8 cellular contexts compared by ENCODE assay signal in genomic region chr1:15741183-15741850, GRCh38. TPM values are rescaled to one million over a fixed set of nuclear protein-coding genes. Genes with fewer than 3 reads are reported as not detected.
DNase-seq lines count a peak whose midpoint lies in the region; ATAC-seq and TF ChIP-seq lines count a peak whose summit lies in the region.

No MANE protein-coding gene starts in this region.

- H3F3A ChIP-seq in PC-9 (ENCODE audit: insufficient read depth, low read depth) (no peaks in the 10 kb centered on the region), neural cell (ENCODE audit: insufficient read depth, low read length, poor library complexity, severe bottlenecking) (no peaks in the 10 kb centered on the region)

- no peaks in the 10 kb centered on the region for H3K27me3 ChIP-seq in IMR-90 (ENCODE audit: control insufficient read depth, insufficient read depth, low read length)
- H3K27me3 ChIP-seq in PC-9 (ENCODE audit: insufficient read depth, low read depth) = no peaks in the 10 kb centered on the region
- H3K27me3 ChIP-seq in neural cell (ENCODE audit: insufficient read depth, low read depth, low read length) = no peaks in the 10 kb centered on the region
- no peaks in the 10 kb centered on the region for H3K27me3 ChIP-seq in stomach

- WGBS in IMR-90 (ENCODE audit: extremely low coverage in 2 of 2, insufficient read length in 1 of 2), 2 experiments = 41% methylated on average over 7 of the region's 14 CpGs; no CpG with 5 or more reads in 1 of the 2 experiments
- 10 to 18% (median 15%) methylated on average over 10 to 14 of the region's 14 CpGs for WGBS in stomach, 5 donors

- TF ChIP-seq EP300 in neural cell (conservative IDR thresholded peaks at IDR 0.05; ENCODE audit: poor library complexity, severe bottlenecking) (no peak), stomach (IDR thresholded peaks at IDR 0.05) (no peak)

- no peak overlapping the region for H3K23ac ChIP-seq in IMR-90 (ENCODE audit: low read depth, low read length)

- H3K79me1 ChIP-seq in IMR-90 (ENCODE audit: low read depth in 1 of 2, low read length in 2 of 2) = no peaks in the 10 kb centered on the region

- ATAC-seq in IMR-90 (ENCODE audit: low read depth) = peak; percentile 87
- ATAC-seq in GM18868 (IDR thresholded peaks at IDR 0.05; ENCODE audit: unreplicated experiment) = no peak

- H2AFZ ChIP-seq in IMR-90 (replicated peaks; ENCODE audit: low read length, poor library complexity) (peak overlapping the region; percentile 85), PC-9 (no peak overlapping the region), neural cell (ENCODE audit: low read depth, low read length) (no peak overlapping the region)

- peak; percentile 90 for TF ChIP-seq CTCF in GM12872 (IDR thresholded peaks at IDR 0.05; ENCODE audit: insufficient read depth, low read depth, low read length)
- TF ChIP-seq CTCF in IMR-90 (conservative IDR thresholded peaks at IDR 0.05; ENCODE audit: low read depth, low read length) = peak; percentile 78
- TF ChIP-seq CTCF in PC-9 (conservative IDR thresholded peaks at IDR 0.05) = peak; percentile 82
- TF ChIP-seq CTCF in fibroblast of mammary gland (conservative IDR thresholded peaks at IDR 0.05; ENCODE audit: control insufficient read depth, insufficient read depth, low read depth, low read length) = peak; percentile 75
- peak; percentile 80 for TF ChIP-seq CTCF in neural cell (IDR thresholded peaks at IDR 0.05; ENCODE audit: poor library complexity, severe bottlenecking)
- TF ChIP-seq CTCF in stomach (IDR thresholded peaks at IDR 0.05) = peak in 5 of 7 experiments; percentile 81 to 97 (median 91)

- CTCF ChIA-PET in IMR-90 (lab: Yijun Ruan, JAX) = interaction anchor here (0.6 to 1.2 kb wide), 2 partner anchors 149 to 521 kb away, joined by 5 to 7 read pairs; no protein-coding TSS in a partner anchor
- CTCF ChIA-PET in PC-9 (lab: Charles Lee) = interaction anchor here (0.5 to 0.9 kb wide), 3 partner anchors 20 to 138 kb away, joined by 4 to 12 read pairs (median 10); no protein-coding TSS in a partner anchor

- BruUV-seq in IMR-90 (replicated peaks; lab: Mats Ljungman, UMichigan) (no TSS peak), PC-9 (replicated peaks; lab: Mats Ljungman, UMichigan) (no TSS peak)

- no peak overlapping the region for H2BK5ac ChIP-seq in IMR-90 (ENCODE audit: low read depth, low read length, poor library complexity, severe bottlenecking)

- H3K4me1 ChIP-seq in IMR-90 (ENCODE audit: control insufficient read depth, insufficient read depth, low read length) = no peaks in the 10 kb centered on the region
- no peaks in the 10 kb centered on the region for H3K4me1 ChIP-seq in PC-9 (replicated peaks; ENCODE audit: insufficient read depth)
- H3K4me1 ChIP-seq in stomach = peaks cover 17 to 40% (median 28%) of the 10 kb centered on the region in 4 donors

- no peak overlapping the region for H4K5ac ChIP-seq in IMR-90 (ENCODE audit: low read depth, low read length)

- intact Hi-C loops in IMR-90 (cut with micrococcal nuclease) = loop anchor here (1.0 kb wide), 1 partner anchor 146 kb away; no protein-coding TSS in a partner anchor
- intact Hi-C loops in PC-9 (cut with micrococcal nuclease; ENCODE audit: unreplicated experiment) = loop anchor here (2.0 to 5.0 kb wide), 3 partner anchors 144 to 469 kb away; no protein-coding TSS in a partner anchor
- intact Hi-C loops in stomach (cut with DNase I; ENCODE audit: low total_unique reads) = loop anchor here (5.0 kb wide), 1 partner anchor 144 kb away; no protein-coding TSS in a partner anchor

- H2BK20ac ChIP-seq in IMR-90 (ENCODE audit: low read depth, low read length) = no peak overlapping the region

- H2AK5ac ChIP-seq in IMR-90 (ENCODE audit: low read depth, low read length) = no peak overlapping the region

- H3K27ac ChIP-seq in IMR-90 (ENCODE audit: insufficient read depth, low read length) (no peak overlapping the region), PC-9 (no peak overlapping the region), neural cell (ENCODE audit: low read length) (no peak overlapping the region), stomach (peak overlapping the region in 3 of 5 donors; percentile 14 to 29 (median 16))

- H3K79me2 ChIP-seq in PC-9 (ENCODE audit: low read depth) (no peaks in the 10 kb centered on the region), neural cell (replicated peaks; ENCODE audit: insufficient read depth, low read length) (no peaks in the 10 kb centered on the region)

- DNase-seq in IMR-90 (peak; percentile 44), PC-9 (peak; percentile 63 to 88), fibroblast of mammary gland (ENCODE audit: low read depth) (peak; percentile 56), stomach (peak; percentile 92)
- peak; percentile 67 for DNase-seq in activated T-cell treated with anti-CD3 and anti-CD28 coated beads, Interleukin-2, amount 50 U/mL, for 1 hour

- H3K4me2 ChIP-seq in IMR-90 (ENCODE audit: low read depth, low read length) = no peak overlapping the region
- peak overlapping the region; percentile 38; the same call in 1 of the 2 replicates for H3K4me2 ChIP-seq in PC-9
- H3K4me2 ChIP-seq in neural cell (ENCODE audit: low read length) = no peak overlapping the region

- H4K20me1 ChIP-seq in IMR-90 (ENCODE audit: insufficient read depth, low read length) (no peaks in the 10 kb centered on the region), PC-9 (ENCODE audit: insufficient read depth) (no peaks in the 10 kb centered on the region), neural cell (ENCODE audit: insufficient read depth) (no peaks in the 10 kb centered on the region)

- peak overlapping the region; percentile 88 for H2AK9ac ChIP-seq in IMR-90 (replicated peaks; ENCODE audit: low read depth, low read length, poor library complexity)

- TF ChIP-seq RAD21 in IMR-90 (IDR thresholded peaks at IDR 0.05; ENCODE audit: low read length) = peak; percentile 85
- peak; percentile 77 for TF ChIP-seq RAD21 in neural cell (conservative IDR thresholded peaks at IDR 0.05)

- H3K4ac ChIP-seq in IMR-90 (ENCODE audit: low read depth, low read length) = no peak overlapping the region

- H3K9ac ChIP-seq in IMR-90 (ENCODE audit: low read depth, low read length) (no peak overlapping the region), neural cell (ENCODE audit: low read length) (no peak overlapping the region)

- POLR2A ChIA-PET in IMR-90 (lab: Charles Lee; ENCODE audit: unreplicated experiment) = no interaction called here
- POLR2A ChIA-PET in PC-9 (lab: Charles Lee; ENCODE audit: unreplicated experiment) = no interaction called here

- no peaks in the 10 kb centered on the region for H3K9me3 ChIP-seq in IMR-90 (ENCODE audit: control insufficient read depth, insufficient read depth, low read length)
- H3K9me3 ChIP-seq in PC-9 (ENCODE audit: insufficient read depth, low read depth) = no peaks in the 10 kb centered on the region
- no peaks in the 10 kb centered on the region for H3K9me3 ChIP-seq in neural cell (ENCODE audit: low read length)
- no peaks in the 10 kb centered on the region for H3K9me3 ChIP-seq in stomach

- TF ChIP-seq POLR2A in IMR-90 (IDR thresholded peaks at IDR 0.05; ENCODE audit: low read depth, low read length) (no peak), stomach (IDR thresholded peaks at IDR 0.05) (no peak)

- no peak overlapping the region for H2BK15ac ChIP-seq in IMR-90 (ENCODE audit: low read depth, low read length)

- peaks cover 1% of the 10 kb centered on the region; the same call in 1 of the 2 replicates for H3K36me3 ChIP-seq in IMR-90 (ENCODE audit: control insufficient read depth, insufficient read depth, low read length)
- no peaks in the 10 kb centered on the region for H3K36me3 ChIP-seq in PC-9 (ENCODE audit: low read depth)
- no peaks in the 10 kb centered on the region for H3K36me3 ChIP-seq in neural cell (ENCODE audit: insufficient read depth, low read length)
- H3K36me3 ChIP-seq in stomach = peaks cover 0 to 8% (median 2%) of the 10 kb centered on the region in 4 donors

- H4K8ac ChIP-seq in IMR-90 (ENCODE audit: low read depth in 2 of 2, low read length in 2 of 2) = no peak overlapping the region

- dilution Hi-C loops in IMR-90 (cut with HindIII; ENCODE audit: low sequenced_read_pairs, unreplicated experiment) = no loop called here

- in situ Hi-C loops in IMR-90 (cut with MboI; ENCODE audit: low sequenced_read_pairs) = loop anchor here (5.0 kb wide), 1 partner anchor 144 kb away; no protein-coding TSS in a partner anchor

- H3K18ac ChIP-seq in IMR-90 (ENCODE audit: low read depth, low read length) = no peak overlapping the region

- no peak overlapping the region for H4K91ac ChIP-seq in IMR-90 (ENCODE audit: insufficient read depth, low read depth, low read length)

- H3K4me3 ChIP-seq in IMR-90 (ENCODE audit: insufficient read depth, low read depth, low read length) (no peak overlapping the region), PC-9 (no peak overlapping the region), fibroblast of mammary gland (ENCODE audit: control insufficient read depth, low read depth, low read length) (no peak overlapping the region), neural cell (ENCODE audit: low read length) (no peak overlapping the region), stomach (no peak overlapping the region)

- H3K9me2 ChIP-seq in PC-9 (ENCODE audit: insufficient read depth) (no peaks in the 10 kb centered on the region), neural cell (ENCODE audit: insufficient read depth, low read length) (no peaks in the 10 kb centered on the region)

- H3K56ac ChIP-seq in IMR-90 (ENCODE audit: extremely low read depth, insufficient read depth, low read length) = no peak overlapping the region

- H3K9me1 ChIP-seq in IMR-90 (ENCODE audit: insufficient read depth, low read length) = no peaks in the 10 kb centered on the region

- no peak overlapping the region for H2BK120ac ChIP-seq in IMR-90 (ENCODE audit: low read depth, low read length)

- H3K14ac ChIP-seq in IMR-90 (replicated peaks; ENCODE audit: low read depth, low read length) = no peak overlapping the region

RNA-seq across cellular contexts. Expression of gene TMEM82, which starts 1.0 kb away (rescaled TPM):
- total RNA-seq in IMR-90 (2012; rRNA removed) = not detected in 2 replicates
- polyA plus RNA-seq in IMR-90 (2012; rRNA removed) = not detected in 2 replicates
- polyA plus RNA-seq in IMR-90 (2012; cell fraction: cytosol; rRNA removed) = not detected in 2 replicates
- not detected in 2 replicates for polyA plus RNA-seq in IMR-90 (2012; cell fraction: nucleus; rRNA removed; ENCODE audit: low replicate concordance)
- not detected in 2 replicates for total RNA-seq in PC-9 (2021)
- not detected in 2 replicates for polyA plus RNA-seq in neural cell
- not detected in 2 replicates for polyA minus RNA-seq in neural cell
- total RNA-seq in stomach = 1 to 10 TPM in 2 of 5 donors, not detected in 3; 2.2 to 4.9 TPM
- under 1 TPM in 2 of 3 donors, not detected in 1; 0.10 to 0.75 TPM for polyA plus RNA-seq in stomach

RNA-seq across cellular contexts. Expression of gene SLC25A34, which starts 5.3 kb away (rescaled TPM):
- total RNA-seq in IMR-90 (2012; rRNA removed) (under 0.01 TPM in 1 of 2 replicates, not detected in the other), PC-9 (2021) (1.4 and 1.7 TPM in 2 replicates), stomach (10 to 100 TPM in 2 of 5 donors, 1 to 10 TPM in 2, not detected in 1; 1.8 to 16.9 (median 7.5) TPM)
- polyA plus RNA-seq in IMR-90 (2012; rRNA removed) (0.72 and 1.1 TPM in 2 replicates), neural cell (5.4 and 5.5 TPM in 2 replicates), stomach (1 to 10 TPM in 2 of 3 donors, under 1 TPM in 1; 0.75 to 4.1 (median 1.9) TPM)
- 0.08 and 0.45 TPM in 2 replicates for polyA plus RNA-seq in IMR-90 (2012; cell fraction: cytosol; rRNA removed)
- 5.3 and 9.5 TPM in 2 replicates for polyA plus RNA-seq in IMR-90 (2012; cell fraction: nucleus; rRNA removed; ENCODE audit: low replicate concordance)
- 1.4 and 1.9 TPM in 2 replicates for polyA minus RNA-seq in neural cell

RNA-seq across cellular contexts. Expression of gene FBLIM1, which starts 17.3 kb away (rescaled TPM):
- total RNA-seq in IMR-90 (2012; rRNA removed) (43.6 and 52.2 TPM in 2 replicates), PC-9 (2021) (57.2 and 114 TPM in 2 replicates), stomach (10 to 100 TPM; 47.0 to 92.1 (median 81.3) TPM)
- polyA plus RNA-seq in IMR-90 (2012; rRNA removed) (140 and 159 TPM in 2 replicates), neural cell (24.9 and 25.4 TPM in 2 replicates), stomach (100 to 1,000 TPM in 1 of 3 donors, 10 to 100 TPM in 2; 17.5 to 128 (median 44.6) TPM)
- 157 and 164 TPM in 2 replicates for polyA plus RNA-seq in IMR-90 (2012; cell fraction: cytosol; rRNA removed)
- 95.1 and 141 TPM in 2 replicates for polyA plus RNA-seq in IMR-90 (2012; cell fraction: nucleus; rRNA removed; ENCODE audit: low replicate concordance)
- polyA minus RNA-seq in neural cell = 25.3 and 30.3 TPM in 2 replicates

RNA-seq across cellular contexts. Expression of gene PLEKHM2, which starts 57.2 kb away (rescaled TPM):
- total RNA-seq in IMR-90 (2012; rRNA removed) = 23.1 and 24.7 TPM in 2 replicates
- polyA plus RNA-seq in IMR-90 (2012; rRNA removed) = 48.0 and 51.2 TPM in 2 replicates
- 36.8 and 54.1 TPM in 2 replicates for polyA plus RNA-seq in IMR-90 (2012; cell fraction: cytosol; rRNA removed)
- polyA plus RNA-seq in IMR-90 (2012; cell fraction: nucleus; rRNA removed; ENCODE audit: low replicate concordance) = 90.9 and 180 TPM in 2 replicates
- total RNA-seq in PC-9 (2021) = 45.9 and 51.8 TPM in 2 replicates
- 39.5 and 40.1 TPM in 2 replicates for polyA plus RNA-seq in neural cell
- polyA minus RNA-seq in neural cell = 39.7 and 50.9 TPM in 2 replicates
- 10 to 100 TPM; 22.3 to 63.0 (median 36.2) TPM for total RNA-seq in stomach
- polyA plus RNA-seq in stomach = 10 to 100 TPM; 19.3 to 33.9 (median 25.2) TPM

Comparison
In these comparisons a context has a peak if more than half of its experiments do, and no peak if none do; other contexts are left out.
1. H3K27ac ChIP-seq: peak in stomach (3 of 5); none in IMR-90 (single experiment), PC-9 (single experiment) and neural cell (single experiment).
2. Peak in every context shown above with its lines, with median percentiles within 50 percentile points of each other: CTCF ChIP-seq and DNase-seq.